Comparison of ENCODE assay signal across 24 cellular contexts in genomic region chr13:31775686-31776085, GRCh38. TPM values are rescaled to one million over a fixed set of nuclear protein-coding genes. Genes with fewer than 3 reads are reported as not detected.
DNase-seq lines count a peak whose midpoint lies in the region; ATAC-seq and TF ChIP-seq lines count a peak whose summit lies in the region.
"Had no signal": no experiment of that assay in that cellular context is flagged by ENCODE, and none has a peak within 500 bp of the region (broad histone marks: within the 10 kb centered on the region; RNA-seq: fewer than 3 reads in every experiment).

No MANE protein-coding gene starts in this region.

- no peaks in the 10 kb centered on the region for H4K20me1 ChIP-seq in BLaER1 treated with 17β-estradiol and CSF1 and Interleukin-3, amounts not matched to agents 10 nM and 100 nM
- H4K20me1 ChIP-seq in SK-N-SH (ENCODE audit: insufficient read depth), result no peaks in the 10 kb centered on the region

- DNase-seq in cardiac fibroblast (ENCODE audit: low read depth in 2 of 2) (peak; percentile 71 to 87), left ventricle myocardium inferior (peak; percentile 58), gastrocnemius medialis (peak; percentile 49 to 67), SK-N-SH (no peak)
- DNase-seq in activated CD8-positive, alpha-beta memory T cell treated with anti-CD3 and anti-CD28 coated beads, Interleukin-2, amount 50 U/mL, for 48 hours, result no peak
- DNase-seq: ACHN; activated CD4-positive, alpha-beta T cell treated with anti-CD3 and anti-CD28 coated beads, Interleukin-2, amount 10 ng/mL, durations not matched to agents 7 days and 5 days; activated naive CD4-positive, alpha-beta T cell; activated T-cell treated with anti-CD3 and anti-CD28 coated beads for 4 hours; CD8-positive, alpha-beta T cell; cortex of kidney; Kasumi-1; lower lobe of right lung; naive B cell; NCI-H226; posterior cingulate gyrus; trophoblast cell had no signal

- POLR2A ChIA-PET in SK-N-SH (lab: Yijun Ruan, JAX), result no interaction called here

- no peak overlapping the region for H3K9ac ChIP-seq in BLaER1 treated with 17β-estradiol and CSF1 and Interleukin-3, amounts not matched to agents 10 nM and 100 nM
- H3K9ac ChIP-seq in SK-N-SH, result no peak overlapping the region

- no peaks in the 10 kb centered on the region for H3K9me3 ChIP-seq in BLaER1 treated with 17β-estradiol and CSF1 and Interleukin-3, amounts not matched to agents 10 nM and 100 nM (replicated peaks in 1 of 11)
- H3K9me3 ChIP-seq in left ventricle myocardium inferior (replicated peaks), result no peaks in the 10 kb centered on the region
- no peaks in the 10 kb centered on the region for H3K9me3 ChIP-seq in gastrocnemius medialis
- H3K9me3 ChIP-seq in SK-N-SH, result no peaks in the 10 kb centered on the region
- H3K9me3 ChIP-seq: lower lobe of right lung had no signal

- intact Hi-C loops in left ventricle myocardium inferior (cut with micrococcal nuclease), result no loop called here
- intact Hi-C loops in gastrocnemius medialis (cut with DNase I; ENCODE audit: low total_unique reads), result no loop called here

- no peaks in the 10 kb centered on the region for H3K79me2 ChIP-seq in SK-N-SH (ENCODE audit: insufficient read depth)

- WGBS in SK-N-SH (ENCODE audit: low lambda C conversion rate), result 94% methylated on average over 3 of the region's 3 CpGs

- TF ChIP-seq CTCF in cardiac fibroblast (IDR thresholded peaks at IDR 0.05; ENCODE audit: low read depth, low read length), result no peak
- TF ChIP-seq CTCF in left ventricle myocardium inferior (IDR thresholded peaks at IDR 0.05; ENCODE audit: borderline replicate concordance), result no peak
- no peak for TF ChIP-seq CTCF in gastrocnemius medialis (IDR thresholded peaks at IDR 0.05 in 4 of 5, conservative IDR thresholded peaks at IDR 0.05 in 1 of 5)
- no peak for TF ChIP-seq CTCF in SK-N-SH (IDR thresholded peaks at IDR 0.05)

- peaks cover 0 to 19% (median 13%) of the 10 kb centered on the region in 10 experiments; a peak in 17 of 20 replicates for H3K4me1 ChIP-seq in BLaER1 treated with 17β-estradiol and CSF1 and Interleukin-3, amounts not matched to agents 10 nM and 100 nM
- H3K4me1 ChIP-seq in left ventricle myocardium inferior, result peaks cover 6% of the 10 kb centered on the region
- H3K4me1 ChIP-seq in gastrocnemius medialis, result no peaks in the 10 kb centered on the region
- H3K4me1 ChIP-seq in SK-N-SH (ENCODE audit: control insufficient read depth in 1 of 2, insufficient read depth in 2 of 2, low read depth in 1 of 2, low read length in 1 of 2), result peaks cover 0 to 7% of the 10 kb centered on the region in 2 experiments; a peak in 2 of 4 replicates

- no peak overlapping the region for H3K4me3 ChIP-seq in BLaER1 treated with 17β-estradiol and CSF1 and Interleukin-3, amounts not matched to agents 10 nM and 100 nM
- H3K4me3 ChIP-seq in cardiac fibroblast (replicated peaks in 1 of 2; ENCODE audit: low read depth in 2 of 2, low read length in 2 of 2), result no peak overlapping the region
- H3K4me3 ChIP-seq in left ventricle myocardium inferior, result no peak overlapping the region
- H3K4me3 ChIP-seq in gastrocnemius medialis, result no peak overlapping the region
- H3K4me3 ChIP-seq in SK-N-SH (ENCODE audit: low read depth in 2 of 2, low read length in 1 of 2), result no peak overlapping the region
- H3K4me3 ChIP-seq: GM23338, lower lobe of right lung had no signal

- no peak for TF ChIP-seq POLR2A in gastrocnemius medialis (IDR thresholded peaks at IDR 0.05)

- H3K36me3 ChIP-seq in BLaER1 treated with 17β-estradiol and CSF1 and Interleukin-3, amounts not matched to agents 10 nM and 100 nM, result no peaks in the 10 kb centered on the region
- no peaks in the 10 kb centered on the region for H3K36me3 ChIP-seq in left ventricle myocardium inferior
- H3K36me3 ChIP-seq in gastrocnemius medialis, result no peaks in the 10 kb centered on the region
- no peaks in the 10 kb centered on the region for H3K36me3 ChIP-seq in SK-N-SH (replicated peaks in 1 of 2; ENCODE audit: control insufficient read depth in 1 of 2, insufficient read depth in 2 of 2, low read length in 1 of 2)
- H3K36me3 ChIP-seq: lower lobe of right lung had no signal

- H2AFZ ChIP-seq in SK-N-SH (ENCODE audit: low read depth), result no peak overlapping the region
- H2AFZ ChIP-seq: GM23338 had no signal

- ATAC-seq in gastrocnemius medialis (peak; percentile 89 to 90), HG03097 (IDR thresholded peaks at IDR 0.05; ENCODE audit: low FRiP score, unreplicated experiment) (no peak), HG03196 (IDR thresholded peaks at IDR 0.05; ENCODE audit: unreplicated experiment) (no peak)
- ATAC-seq: CD8-positive, alpha-beta T cell; GM23338; stimulated activated effector memory CD8-positive, alpha-beta T cell treated with anti-CD3 and anti-CD28 coated beads, Interleukin-12 subunit alpha, Interleukin-12 subunit beta, amount 100 ng/mL, for 72 hours had no signal

- H3F3A ChIP-seq in SK-N-SH (replicated peaks; ENCODE audit: insufficient read depth), result peaks cover 12% of the 10 kb centered on the region

- TF ChIP-seq RAD21 in SK-N-SH (IDR thresholded peaks at IDR 0.05; ENCODE audit: low read length), result no peak

- H3K9me2 ChIP-seq in SK-N-SH, result no peaks in the 10 kb centered on the region

- peak overlapping the region in 10 of 11 experiments; percentile 6 to 67 (median 46); a peak in 17 of 22 replicates for H3K4me2 ChIP-seq in BLaER1 treated with 17β-estradiol and CSF1 and Interleukin-3, amounts not matched to agents 10 nM and 100 nM
- no peak overlapping the region for H3K4me2 ChIP-seq in SK-N-SH
- H3K4me2 ChIP-seq: GM23338 had no signal

- no peak for TF ChIP-seq EP300 in SK-N-SH (IDR thresholded peaks at IDR 0.05; ENCODE audit: borderline replicate concordance in 1 of 2, low read depth in 1 of 2, low read length in 1 of 2)

- in situ Hi-C loops in gastrocnemius medialis (cut with MboI; ENCODE audit: low sequenced_read_pairs in 4 of 4), result no loop called here

- no peak overlapping the region for H3K27ac ChIP-seq in BLaER1 treated with 17β-estradiol and CSF1 and Interleukin-3, amounts not matched to agents 10 nM and 100 nM
- H3K27ac ChIP-seq in left ventricle myocardium inferior (replicated peaks) (peak overlapping the region; percentile 42), gastrocnemius medialis (peak overlapping the region in 2 of 4 donors; percentile 24 to 40), SK-N-SH (ENCODE audit: low read depth in 2 of 2, low read length in 1 of 2) (no peak overlapping the region)
- H3K27ac ChIP-seq: lower lobe of right lung, RWPE1 had no signal

- H3K27me3 ChIP-seq in BLaER1 treated with 17β-estradiol and CSF1 and Interleukin-3, amounts not matched to agents 10 nM and 100 nM, result no peaks in the 10 kb centered on the region
- H3K27me3 ChIP-seq in left ventricle myocardium inferior (ENCODE audit: low read depth) (peaks cover 5% of the 10 kb centered on the region), gastrocnemius medialis (no peaks in the 10 kb centered on the region), SK-N-SH (ENCODE audit: insufficient read depth) (no peaks in the 10 kb centered on the region)

- CTCF ChIA-PET in SK-N-SH (lab: Yijun Ruan, JAX), result no interaction called here

TF ChIP-seq in SK-N-SH, 30 proteins besides CTCF, POLR2A, EP300 and RAD21:
- TF ChIP-seq IRF3 (IDR thresholded peaks at IDR 0.05; ENCODE audit: low read depth, low read length) (no peak), TAF1 (IDR thresholded peaks at IDR 0.05; ENCODE audit: borderline replicate concordance, low read depth, low read length) (no peak), RXRA (IDR thresholded peaks at IDR 0.05; ENCODE audit: borderline replicate concordance, low read depth) (no peak), JUND (IDR thresholded peaks at IDR 0.05) (no peak), NFIC (IDR thresholded peaks at IDR 0.05; ENCODE audit: borderline replicate concordance) (no peak), TCF12 (IDR thresholded peaks at IDR 0.05) (no peak)
TF ChIP-seq in SK-N-SH: peak in this region for 0.

RNA-seq across cellular contexts. Expression of gene RXFP2, which starts 36.4 kb away (rescaled TPM):
- total RNA-seq in left ventricle myocardium inferior (not detected), gastrocnemius medialis (under 1 TPM in 2 of 4 donors, not detected in 2; 0.27 to 0.42 TPM)
- not detected in 2 replicates for polyA plus RNA-seq in SK-N-SH (2012; rRNA removed)
- polyA plus RNA-seq in SK-N-SH (2012; cell fraction: cytosol; rRNA removed), result not detected in 2 replicates
- not detected in 2 replicates for polyA plus RNA-seq in SK-N-SH (2012; cell fraction: nucleus; rRNA removed)
- total RNA-seq: activated CD4-positive, alpha-beta T cell treated with anti-CD3 and anti-CD28 coated beads, Interleukin-2, amount 10 ng/mL, durations not matched to agents 7 days and 5 days; CD8-positive, alpha-beta T cell; endothelial cell of umbilical vein; GM23338; lower lobe of right lung had no signal
- polyA plus RNA-seq: endothelial cell of umbilical vein, GM23338 had no signal

Comparison
In these comparisons a context has a peak if more than half of its experiments do, and no peak if none do; other contexts are left out.
1. DNase-seq: peak in cardiac fibroblast (2 of 2), left ventricle myocardium inferior (single experiment) and gastrocnemius medialis (2 of 2); none in activated CD8-positive, alpha-beta memory T cell treated with anti-CD3 and anti-CD28 coated beads, Interleukin-2, amount 50 U/mL, for 48 hours (single experiment) and SK-N-SH (single experiment).
2. ATAC-seq: peak in gastrocnemius medialis (2 of 2); none in HG03097 (single experiment) and HG03196 (single experiment).